Comparison of ENCODE assay signal across 23 cellular contexts in the genomic region with DNA sequence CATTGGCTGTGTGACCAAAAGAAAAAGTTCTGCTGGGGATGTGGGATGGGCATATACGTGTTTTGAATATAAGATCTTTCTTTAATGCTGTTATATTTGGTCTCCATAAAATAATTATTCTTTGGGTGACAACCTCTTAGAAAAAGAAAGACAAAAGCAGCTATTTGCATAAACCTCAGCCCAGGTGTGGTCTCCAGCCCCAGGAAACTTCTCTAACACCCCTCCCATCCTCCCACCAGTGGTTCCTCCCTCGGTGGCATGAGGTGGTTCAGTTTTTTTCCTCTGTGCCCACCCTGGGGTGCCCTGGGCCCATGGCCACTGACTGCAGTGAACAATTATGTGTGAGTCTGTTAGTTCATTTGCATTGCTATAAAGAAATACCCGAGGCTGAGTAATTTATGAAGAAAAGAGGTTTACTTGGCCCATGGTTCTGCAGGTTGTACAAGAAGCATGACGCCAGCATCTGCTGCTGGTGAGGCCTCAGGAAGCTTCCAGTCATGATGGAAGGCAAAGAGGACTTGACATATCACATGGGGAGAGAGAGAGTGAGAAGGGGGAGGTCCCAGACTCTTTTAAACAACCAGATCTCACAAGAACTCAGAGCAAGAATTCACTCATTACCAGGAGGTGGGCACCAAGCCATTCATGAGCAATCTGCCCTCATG.
"Had no signal": no experiment of that assay in that cellular context is flagged by ENCODE, and none has a peak within 500 bp of the region (broad histone marks: within the 10 kb centered on the region; RNA-seq: fewer than 3 reads in every experiment).

No MANE protein-coding gene starts in this region.

- H3K27me3 ChIP-seq: breast epithelium, esophagus squamous epithelium, gastrocnemius medialis, ovary, right atrium auricular region, upper lobe of right lung had no signal

- H3K4me1 ChIP-seq: breast epithelium, upper lobe of right lung had no signal

- FAIRE-seq: colon, islet of Langerhans had no signal

- H3K36me3 ChIP-seq: breast epithelium, esophagus squamous epithelium, gastrocnemius medialis, ovary, right atrium auricular region, upper lobe of right lung had no signal

- ATAC-seq: activated CD4-positive, alpha-beta T cell treated with anti-CD3 and anti-CD28 coated beads for 36 hours; effector memory CD8-positive, alpha-beta T cell; gastrocnemius medialis; natural killer cell treated with Interleukin-12 subunit alpha and Interleukin-12 subunit beta and Interleukin-15 and Interleukin-18, amount 100 ng/mL, for 72 hours; psoas muscle; stimulated activated naive CD8-positive, alpha-beta T cell treated with anti-CD3 and anti-CD28 coated beads, Interleukin-15, Interleukin-2, amounts not matched to agents 100 U/mL and 50 U/mL, for 24 hours; upper lobe of right lung; WTC11 had no signal

- H3K9me3 ChIP-seq: breast epithelium, esophagus squamous epithelium, gastrocnemius medialis, ovary, psoas muscle, right atrium auricular region, upper lobe of right lung had no signal

- H3K27ac ChIP-seq: breast epithelium, gastrocnemius medialis, ovary, psoas muscle, right atrium auricular region, upper lobe of right lung had no signal

- H3K4me3 ChIP-seq: breast epithelium, esophagus squamous epithelium, gastrocnemius medialis, ovary, psoas muscle, right atrium auricular region, upper lobe of right lung had no signal

- DNase-seq: activated CD4-positive, alpha-beta T cell treated with anti-CD3 and anti-CD28 coated beads for 36 hours; activated CD4-positive, alpha-beta T cell treated with anti-CD3 and anti-CD28 coated beads, Interleukin-2, amount 50 U/mL, for 4 hours; activated naive CD4-positive, alpha-beta T cell treated with anti-CD3 and anti-CD28 coated beads for 36 hours; activated naive CD8-positive, alpha-beta T cell treated with anti-CD3 and anti-CD28 coated beads, Interleukin-2, amount 10 ng/mL, durations not matched to agents 7 days and 5 days; activated T-cell treated with anti-CD3 and anti-CD28 coated beads, Interleukin-2, amount 50 U/mL, for 48 hours; amniotic stem cell; effector memory CD8-positive, alpha-beta T cell; esophagus squamous epithelium; gastrocnemius medialis; head of caudate nucleus; midbrain; ovary; psoas muscle; stimulated activated CD4-positive, alpha-beta T cell treated with anti-CD3 and anti-CD28 coated beads, Interleukin-4, amount 100 ng/mL, for 24 hours; stimulated activated naive CD8-positive, alpha-beta T cell treated with anti-CD3 and anti-CD28 coated beads, Interleukin-15, Interleukin-2, amounts not matched to agents 100 U/mL and 50 U/mL, for 24 hours; T1000; upper lobe of right lung had no signal
